ENCODE assay signal across 10 cellular contexts in genomic region chr11:43905788-43906187, GRCh38. TPM values are rescaled to one million over a fixed set of nuclear protein-coding genes. Genes with fewer than 3 reads are reported as not detected.
A peak's percentile ranks its signal among the peaks of the same experiment; 100 is the strongest.
DNase-seq lines count a peak whose midpoint lies in the region; ATAC-seq and TF ChIP-seq lines count a peak whose summit lies in the region.
"Had no signal": no experiment of that assay in that cellular context is flagged by ENCODE, and none has a peak within 500 bp of the region (broad histone marks: within the 10 kb centered on the region; RNA-seq: fewer than 3 reads in every experiment).

No MANE protein-coding gene starts in this region.

- H3K27ac Mint-ChIP-seq in stimulated activated memory B cell treated with anti-CD40 and anti-IgM and Interleukin-4, amounts not matched to agents 10 μg/mL and 1 μg/mL and 100 μg/mL, for 72 hours: no peak overlapping the region

- no peak overlapping the region for H3K4me3 Mint-ChIP-seq in stimulated activated memory B cell treated with anti-CD40 and anti-IgM and Interleukin-4, amounts not matched to agents 10 μg/mL and 1 μg/mL and 100 μg/mL, for 72 hours

- no peak for TF ChIP-seq EP300 in sigmoid colon (IDR thresholded peaks at IDR 0.05)

- H3K36me3 Mint-ChIP-seq in stimulated activated memory B cell treated with anti-CD40 and anti-IgM and Interleukin-4, amounts not matched to agents 10 μg/mL and 1 μg/mL and 100 μg/mL, for 72 hours: peaks cover 72% of the 10 kb centered on the region

- in situ Hi-C loops in astrocyte of the spinal cord (cut with HindIII; ENCODE audit: low sequenced_read_pairs): no loop called here

- peak overlapping the region in 3 of 4 donors; percentile 3 to 60 (median 57) for H3K27ac ChIP-seq in sigmoid colon

- ATAC-seq in left ventricle myocardium superior (peak; percentile 59), GM18505 (IDR thresholded peaks at IDR 0.05; ENCODE audit: unreplicated experiment) (no peak), HG03354 (IDR thresholded peaks at IDR 0.05; ENCODE audit: poor library complexity, severe bottlenecking, unreplicated experiment) (no peak)
- ATAC-seq in stimulated activated memory B cell treated with anti-CD40 and anti-IgM and Interleukin-4, amounts not matched to agents 10 μg/mL and 1 μg/mL and 100 μg/mL, for 72 hours: no peak

- H3K36me3 ChIP-seq in sigmoid colon: peaks cover 8 to 57% (median 19%) of the 10 kb centered on the region in 4 donors

- no peaks in the 10 kb centered on the region for H3K9me3 Mint-ChIP-seq in stimulated activated memory B cell treated with anti-CD40 and anti-IgM and Interleukin-4, amounts not matched to agents 10 μg/mL and 1 μg/mL and 100 μg/mL, for 72 hours

- H3K4me1 Mint-ChIP-seq in stimulated activated memory B cell treated with anti-CD40 and anti-IgM and Interleukin-4, amounts not matched to agents 10 μg/mL and 1 μg/mL and 100 μg/mL, for 72 hours: peaks cover 11% of the 10 kb centered on the region

- H3K4me3 ChIP-seq in astrocyte of the spinal cord (ENCODE audit: low read depth, low read length) (no peak overlapping the region), sigmoid colon (no peak overlapping the region)

- H3K9me3 ChIP-seq in sigmoid colon: no peaks in the 10 kb centered on the region

- H3K27me3 ChIP-seq in sigmoid colon: no peaks in the 10 kb centered on the region

- H3K4me1 ChIP-seq in sigmoid colon: peaks cover 0 to 10% (median 0%) of the 10 kb centered on the region in 4 donors

- no peak for TF ChIP-seq CTCF in astrocyte of the spinal cord (IDR thresholded peaks at IDR 0.05; ENCODE audit: low read depth, low read length)
- TF ChIP-seq CTCF in sigmoid colon (IDR thresholded peaks at IDR 0.05): no peak

- WGBS in sigmoid colon, 2 donors: 73 to 81% methylated on average over 1 of the region's 1 CpG

- DNase-seq in NCI-H1105 treated with DMSO at 0.1 percent for 48 hours (lab: John Stamatoyannopoulos, UW) (peak; percentile 33), astrocyte of the spinal cord (ENCODE audit: low read depth, low spot score) (peak; percentile 27), left ventricle myocardium superior (no peak), sigmoid colon (no peak), NCI-H2029 (lab: John Stamatoyannopoulos, UW) (no peak)
- DNase-seq: central memory CD4-positive, alpha-beta T cell; KG1 had no signal

- no peaks in the 10 kb centered on the region for H3K27me3 Mint-ChIP-seq in stimulated activated memory B cell treated with anti-CD40 and anti-IgM and Interleukin-4, amounts not matched to agents 10 μg/mL and 1 μg/mL and 100 μg/mL, for 72 hours

- intact Hi-C loops in left ventricle myocardium superior (cut with micrococcal nuclease): no loop called here
- intact Hi-C loops in sigmoid colon (cut with DNase I): no loop called here

- TF ChIP-seq POLR2A in sigmoid colon (IDR thresholded peaks at IDR 0.05): no peak
- TF ChIP-seq POLR2A in GM18505 (IDR thresholded peaks at IDR 0.05; ENCODE audit: borderline replicate concordance, extremely low read depth, insufficient read depth, insufficient read length): no peak

RNA-seq across cellular contexts. Expression of gene ALKBH3, which starts 25.2 kb away (rescaled TPM):
- total RNA-seq in left ventricle myocardium superior (17.5 TPM), sigmoid colon (10 to 100 TPM; 25.7 to 31.2 (median 30.6) TPM)
- polyA plus RNA-seq in sigmoid colon: 10 to 100 TPM; 15.7 to 27.3 (median 22.8) TPM

RNA-seq across cellular contexts. Expression of gene C11orf96, which starts 36.6 kb away (rescaled TPM):
- total RNA-seq in left ventricle myocardium superior: 16.1 TPM
- 100 to 1,000 TPM in 2 of 4 donors, 10 to 100 TPM in 2; 47.4 to 336 (median 95.6) TPM for total RNA-seq in sigmoid colon
- polyA plus RNA-seq in sigmoid colon: 10 to 100 TPM in 2 of 3 donors, 1 to 10 TPM in 1; 7.4 to 29.3 (median 24.6) TPM

Comparison
In these comparisons a context has a peak if more than half of its experiments do, and no peak if none do; other contexts are left out.
1. DNase-seq: peak in NCI-H1105 treated with DMSO at 0.1 percent for 48 hours (single experiment) and astrocyte of the spinal cord (single experiment); none in left ventricle myocardium superior (single experiment), sigmoid colon (single experiment) and NCI-H2029 (single experiment).